11 cellular contexts compared by ENCODE assay signal in genomic region chr6:137874204-137875001, GRCh38. TPM values are rescaled to one million over a fixed set of nuclear protein-coding genes. Genes with fewer than 3 reads are reported as not detected.
DNase-seq lines count a peak whose midpoint lies in the region; ATAC-seq and TF ChIP-seq lines count a peak whose summit lies in the region.
"Had no signal": no experiment of that assay in that cellular context is flagged by ENCODE, and none has a peak within 500 bp of the region (broad histone marks: within the 10 kb centered on the region; RNA-seq: fewer than 3 reads in every experiment).

No MANE protein-coding gene starts in this region.

- intact Hi-C loops in activated B cell treated with CpG ODN at 0.5 μM for 24 hours (cut with micrococcal nuclease): no loop called here
- intact Hi-C loops in ovary (cut with DNase I): loop anchor here in 2 of 4 donors (5.0 to 10.0 kb wide), 2 partner anchors 70 to 167 kb away; no protein-coding TSS in a partner anchor

- H3K4me1 Mint-ChIP-seq in activated B cell treated with CpG ODN at 0.5 μM for 24 hours: peaks cover 76% of the 10 kb centered on the region

- H3K79me2 ChIP-seq in smooth muscle cell (ENCODE audit: low read depth): peaks cover 25% of the 10 kb centered on the region

- no peak overlapping the region for H2AFZ ChIP-seq in smooth muscle cell (ENCODE audit: low read depth)

- peaks cover 38% of the 10 kb centered on the region for H3K36me3 ChIP-seq in smooth muscle cell (ENCODE audit: low read depth)
- no peaks in the 10 kb centered on the region for H3K36me3 ChIP-seq in ovary

- H3K27ac ChIP-seq in foreskin keratinocyte: peak overlapping the region; percentile 67
- peak overlapping the region; percentile 65 for H3K27ac ChIP-seq in smooth muscle cell (ENCODE audit: low read depth)
- H3K27ac ChIP-seq in ovary: peak overlapping the region in 1 of 2 donors; percentile 7
- H3K27ac ChIP-seq: WERI-Rb-1 had no signal

- H3K27me3 ChIP-seq in foreskin keratinocyte (no peaks in the 10 kb centered on the region), smooth muscle cell (ENCODE audit: low read depth) (no peaks in the 10 kb centered on the region), ovary (no peaks in the 10 kb centered on the region)

- no peaks in the 10 kb centered on the region for H3F3A ChIP-seq in smooth muscle cell (ENCODE audit: low read depth)

- H3K27me3 Mint-ChIP-seq in activated B cell treated with CpG ODN at 0.5 μM for 24 hours: no peaks in the 10 kb centered on the region

- no peak for TF ChIP-seq EP300 in ovary (IDR thresholded peaks at IDR 0.05)

- peaks cover 97% of the 10 kb centered on the region for H3K36me3 Mint-ChIP-seq in activated B cell treated with CpG ODN at 0.5 μM for 24 hours (ENCODE audit: low read depth)

- POLR2A ChIA-PET in activated B cell treated with CpG ODN at 0.5 μM for 24 hours (lab: Charles Lee): interaction anchor here (0.7 to 7.8 kb wide), 10 partner anchors 7 to 75 kb away, joined by 3 to 60 read pairs (median 6); no protein-coding TSS in a partner anchor

- DNase-seq in activated B cell treated with CpG ODN at 0.5 μM for 24 hours (no peak), foreskin keratinocyte (peak in 1 of 2 donors; percentile 37), smooth muscle cell (lab: John Stamatoyannopoulos, UW; ENCODE audit: unreplicated experiment) (no peak), iPS-NIHi7 (ENCODE audit: extremely low spot score) (no peak), HuH-7.5 (ENCODE audit: low spot score) (no peak), ovary (no peak)
- DNase-seq in activated effector memory CD4-positive, alpha-beta T cell treated with anti-CD3 and anti-CD28 coated beads, Interleukin-2, amount 50 U/mL, for 16 hours: no peak
- DNase-seq: caudate nucleus, HCEC 1CT, WERI-Rb-1 had no signal

- ATAC-seq in activated B cell treated with CpG ODN at 0.5 μM for 24 hours (ENCODE audit: low read depth): no peak
- ATAC-seq in foreskin keratinocyte: no peak

- TF ChIP-seq CTCF in GM12875 (IDR thresholded peaks at IDR 0.05; ENCODE audit: borderline replicate concordance, insufficient read depth, low read depth, low read length) (no peak), activated B cell treated with CpG ODN at 0.5 μM for 24 hours (IDR thresholded peaks at IDR 0.05) (no peak), foreskin keratinocyte (conservative IDR thresholded peaks at IDR 0.05) (no peak), smooth muscle cell (IDR thresholded peaks at IDR 0.05; ENCODE audit: borderline replicate concordance, insufficient read depth, poor library complexity, severe bottlenecking) (no peak), ovary (IDR thresholded peaks at IDR 0.05) (no peak)

- no peak overlapping the region for H3K4me2 ChIP-seq in smooth muscle cell

- CTCF ChIA-PET in activated B cell treated with CpG ODN at 0.5 μM for 24 hours (lab: Charles Lee): interaction anchor here (0.7 to 10.8 kb wide), 9 partner anchors 15 to 166 kb away, joined by 3 to 132 read pairs (median 4); no protein-coding TSS in a partner anchor

- H3K9me3 Mint-ChIP-seq in activated B cell treated with CpG ODN at 0.5 μM for 24 hours: no peaks in the 10 kb centered on the region

- peaks cover 56% of the 10 kb centered on the region for H4K20me1 ChIP-seq in smooth muscle cell (ENCODE audit: low read depth)

- H3K9me3 ChIP-seq in smooth muscle cell (replicated peaks; ENCODE audit: low read depth) (no peaks in the 10 kb centered on the region), ovary (no peaks in the 10 kb centered on the region)

- H3K4me1 ChIP-seq in foreskin keratinocyte (peaks cover 20% of the 10 kb centered on the region), smooth muscle cell (ENCODE audit: low read depth) (peaks cover 34% of the 10 kb centered on the region), ovary (ENCODE audit: insufficient read depth) (peaks cover 10% of the 10 kb centered on the region)

- peak overlapping the region; percentile 94 for H3K27ac Mint-ChIP-seq in activated B cell treated with CpG ODN at 0.5 μM for 24 hours

- peak overlapping the region; percentile 96 for H3K4me3 Mint-ChIP-seq in activated B cell treated with CpG ODN at 0.5 μM for 24 hours

- peak overlapping the region; percentile 5 for H3K4me3 ChIP-seq in GM12875 (ENCODE audit: low read depth, low read length)
- H3K4me3 ChIP-seq in smooth muscle cell: no peak overlapping the region
- no peak overlapping the region for H3K4me3 ChIP-seq in ovary

- 84% methylated on average over 9 of the region's 9 CpGs for WGBS in smooth muscle cell (ENCODE audit: low lambda C conversion rate)
- WGBS in ovary, 3 donors: 78 to 85% (median 81%) methylated on average over 9 of the region's 9 CpGs

- TF ChIP-seq POLR2A in ovary (IDR thresholded peaks at IDR 0.05): no peak

- H3K9ac ChIP-seq in smooth muscle cell (ENCODE audit: low read depth): no peak overlapping the region

RNA-seq across cellular contexts. Expression of gene TNFAIP3, which starts 7.3 kb away (rescaled TPM):
- total RNA-seq in activated B cell treated with CpG ODN at 0.5 μM for 24 hours (207 and 226 TPM in 2 replicates), foreskin keratinocyte (70.7 and 92.9 TPM in 2 replicates), smooth muscle cell (33.8 and 40.3 TPM in 2 replicates), ovary (100 to 1,000 TPM in 3 of 7 donors, 10 to 100 TPM in 4; 57.3 to 206 (median 99.5) TPM)
- polyA plus RNA-seq in foreskin keratinocyte (24.8 and 27.1 TPM in 2 replicates), smooth muscle cell (32.2 and 45.1 TPM in 2 replicates), ovary (10 to 100 TPM; 35.4 to 58.0 TPM)
